ENCODE assay signal across 15 cellular contexts in the genomic region with DNA sequence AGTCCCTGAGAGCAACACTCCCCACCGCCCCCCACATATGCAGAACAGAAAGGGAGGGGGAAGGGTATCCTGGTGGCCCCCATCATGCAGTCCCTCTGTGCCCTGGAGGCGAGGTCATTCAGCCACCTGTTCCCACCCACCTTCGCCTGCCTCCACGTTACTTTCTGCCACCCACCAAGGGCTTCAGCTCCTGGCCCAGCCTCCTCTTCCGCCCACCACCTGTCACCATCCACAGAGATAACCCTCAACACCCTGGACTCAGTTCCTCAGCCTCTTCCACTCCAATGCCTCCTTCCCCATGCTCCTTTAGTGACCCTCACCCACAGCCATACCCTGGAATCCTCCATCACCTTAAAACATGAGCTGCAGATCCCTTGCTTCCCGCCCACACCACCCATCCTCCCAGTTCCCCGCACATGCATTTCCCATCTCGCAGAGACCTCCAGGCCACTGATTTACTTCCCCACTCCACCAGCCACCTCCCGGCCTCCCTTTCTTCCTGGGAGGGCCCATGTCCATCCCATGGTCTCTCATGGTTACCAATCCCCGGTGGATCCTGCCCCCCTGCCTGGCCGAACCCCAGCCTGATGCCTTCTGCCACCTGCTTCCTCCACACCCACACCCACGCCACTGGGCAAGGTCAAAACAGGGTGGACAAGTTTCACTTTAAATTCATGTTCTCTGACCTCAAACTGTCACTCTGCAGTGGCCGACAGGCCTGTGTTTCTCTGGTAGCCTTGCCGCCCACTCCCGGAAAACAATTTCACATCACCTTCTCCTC.
"Had no signal": no experiment of that assay in that cellular context is flagged by ENCODE, and none has a peak within 500 bp of the region (broad histone marks: within the 10 kb centered on the region; RNA-seq: fewer than 3 reads in every experiment).

No MANE protein-coding gene starts in this region.

- H3K27me3 Mint-ChIP-seq: stimulated activated naive CD8-positive, alpha-beta T cell treated with anti-CD3 and anti-CD28 coated beads, Interleukin-15, Interleukin-2, amounts not matched to agents 100 ng/mL and 50 ng/mL, for 24 hours had no signal

- H3K9me3 ChIP-seq: breast epithelium, sigmoid colon, tibial nerve, vagina had no signal

- H3K27ac ChIP-seq: sigmoid colon, tibial nerve, vagina had no signal

- DNase-seq: activated CD4-positive, alpha-beta T cell treated with anti-CD3 and anti-CD28 coated beads, Interleukin-2, amount 50 U/mL, for 1 hour; activated CD8-positive, alpha-beta memory T cell treated with anti-CD3 and anti-CD28 coated beads, Interleukin-2, amount 50 U/mL, for 4 hours; activated T-cell treated with anti-CD3 and anti-CD28 coated beads, Interleukin-2, amount 50 U/mL, for 4 hours; effector memory CD4-positive, alpha-beta T cell; mesenchymal stem cell; naive thymus-derived CD8-positive, alpha-beta T cell; sigmoid colon; stimulated activated CD4-positive, alpha-beta T cell treated with anti-CD3 and anti-CD28 coated beads, Interleukin-12 subunit alpha, Interleukin-12 subunit beta, amount 100 ng/mL, for 4 hours; T-helper 1 cell; T-helper 9 cell had no signal

- H3K4me3 ChIP-seq: breast epithelium, sigmoid colon, tibial nerve, vagina had no signal

- ATAC-seq: naive thymus-derived CD8-positive, alpha-beta T cell had no signal

- H3K4me1 ChIP-seq: breast epithelium, sigmoid colon, tibial nerve, vagina had no signal

- H3K4me3 Mint-ChIP-seq: activated naive CD4-positive, alpha-beta T cell treated with anti-CD3 and anti-CD28 coated beads for 36 hours; activated T-cell treated with anti-CD3 and anti-CD28 coated beads, Interleukin-2, amount 50 U/mL, for 4 hours; naive thymus-derived CD8-positive, alpha-beta T cell; stimulated activated naive CD8-positive, alpha-beta T cell treated with anti-CD3 and anti-CD28 coated beads, Interleukin-15, Interleukin-2, amounts not matched to agents 100 ng/mL and 50 ng/mL, for 24 hours had no signal

- H3K36me3 ChIP-seq: breast epithelium, sigmoid colon, tibial nerve, vagina had no signal

- H3K9me3 Mint-ChIP-seq: activated naive CD4-positive, alpha-beta T cell treated with anti-CD3 and anti-CD28 coated beads for 36 hours; activated T-cell treated with anti-CD3 and anti-CD28 coated beads, Interleukin-2, amount 50 U/mL, for 4 hours; naive thymus-derived CD8-positive, alpha-beta T cell; stimulated activated naive CD8-positive, alpha-beta T cell treated with anti-CD3 and anti-CD28 coated beads, Interleukin-15, Interleukin-2, amounts not matched to agents 100 ng/mL and 50 ng/mL, for 24 hours had no signal

- H3K27me3 ChIP-seq: breast epithelium, sigmoid colon, tibial nerve, vagina had no signal

- H3K36me3 Mint-ChIP-seq: naive thymus-derived CD8-positive, alpha-beta T cell had no signal

- H3K27ac Mint-ChIP-seq: activated naive CD4-positive, alpha-beta T cell treated with anti-CD3 and anti-CD28 coated beads for 36 hours; stimulated activated naive CD8-positive, alpha-beta T cell treated with anti-CD3 and anti-CD28 coated beads, Interleukin-15, Interleukin-2, amounts not matched to agents 100 ng/mL and 50 ng/mL, for 24 hours had no signal
